ENCODE assay signal across 1 cellular context in genomic region chr20:64220891-64221527, GRCh38.
TF ChIP-seq lines count a peak whose summit lies in the region.

No MANE protein-coding gene starts in this region.

TF ChIP-seq in HepG2, 621 proteins besides CTCF, POLR2A, EP300 and RAD21 (continued from another document and continues in another):
- TF ChIP-seq ZNF567 (CRISPR knock-in tag; IDR thresholded peaks at IDR 0.05; ENCODE audit: borderline replicate concordance) (peak; percentile 23; the same call in 1 of the 2 replicates), TGIF2 (CRISPR knock-in tag; IDR thresholded peaks at IDR 0.05) (0 out of 2 replicates have a peak, but pooled peaks have one; percentile 50), FIP1L1 (IDR thresholded peaks at IDR 0.05; ENCODE audit: borderline replicate concordance, insufficient read depth, low read depth, low read length) (no peak), ATF1 (CRISPR knock-in tag; IDR thresholded peaks at IDR 0.05) (no peak), ESRRA (CRISPR knock-in tag; IDR thresholded peaks at IDR 0.05; ENCODE audit: low read depth) (peak; percentile 73; the same call in 1 of the 2 replicates), ZMYM3 (CRISPR knock-in tag; IDR thresholded peaks at IDR 0.05) (peak; percentile 82), BORCS8-MEF2B (CRISPR knock-in tag; IDR thresholded peaks at IDR 0.05) (peak; percentile 82; the same call in 1 of the 2 replicates), THRA (CRISPR knock-in tag; IDR thresholded peaks at IDR 0.05; ENCODE audit: borderline replicate concordance) (peak; percentile 15; the same call in 1 of the 2 replicates), ZFP82 (CRISPR knock-in tag; IDR thresholded peaks at IDR 0.05; ENCODE audit: borderline replicate concordance) (no peak), ZNF781 (CRISPR knock-in tag; IDR thresholded peaks at IDR 0.05; ENCODE audit: borderline replicate concordance, not compliant biosample characterization) (peak; percentile 57), ZNF576 (CRISPR knock-in tag; IDR thresholded peaks at IDR 0.05) (no peak), ARHGAP35 (CRISPR knock-in tag; IDR thresholded peaks at IDR 0.05; ENCODE audit: borderline replicate concordance) (0 out of 2 replicates have a peak, but pooled peaks have one; percentile 42), PITX1 (CRISPR knock-in tag; IDR thresholded peaks at IDR 0.05) (peak; percentile 69), KLF6 (CRISPR knock-in tag; IDR thresholded peaks at IDR 0.05) (no peak), PBX2 (CRISPR knock-in tag; IDR thresholded peaks at IDR 0.05) (peak; percentile 44), ZNF574 (CRISPR knock-in tag; IDR thresholded peaks at IDR 0.05) (peak; percentile 58), NR2F6 (IDR thresholded peaks at IDR 0.05) (peak; percentile 96), NR2F6 (CRISPR knock-in tag; IDR thresholded peaks at IDR 0.05) (peak; percentile 96), BCL3 (CRISPR knock-in tag; IDR thresholded peaks at IDR 0.05) (no peak), LRRFIP1 (CRISPR knock-in tag; conservative IDR thresholded peaks at IDR 0.05) (no peak), NCOA1 (CRISPR knock-in tag; IDR thresholded peaks at IDR 0.05) (no peak), ZFP41 (CRISPR knock-in tag; IDR thresholded peaks at IDR 0.05; ENCODE audit: borderline replicate concordance) (no peak), ASH2L (IDR thresholded peaks at IDR 0.05; ENCODE audit: insufficient read length, low read depth, low read length) (peak; percentile 31), ZBTB49 (CRISPR knock-in tag; IDR thresholded peaks at IDR 0.05; ENCODE audit: borderline replicate concordance) (0 out of 2 replicates have a peak, but pooled peaks have one; percentile 10), SRSF4 (IDR thresholded peaks at IDR 0.05; ENCODE audit: low read depth, low read length, poor library complexity, severe bottlenecking) (no peak), ZFX (CRISPR knock-in tag; IDR thresholded peaks at IDR 0.05; ENCODE audit: low read depth) (peak; percentile 40), ZHX1 (CRISPR knock-in tag; IDR thresholded peaks at IDR 0.05; ENCODE audit: low read depth) (peak; percentile 41; the same call in 1 of the 2 replicates), FOXP4 (CRISPR knock-in tag; IDR thresholded peaks at IDR 0.05) (peak; percentile 49; the same call in 1 of the 2 replicates), RARA (CRISPR knock-in tag; IDR thresholded peaks at IDR 0.05) (peak; percentile 92), ZNF652 (CRISPR knock-in tag; IDR thresholded peaks at IDR 0.05; ENCODE audit: borderline replicate concordance, low read depth) (no peak), ZNF598 (CRISPR knock-in tag; IDR thresholded peaks at IDR 0.05; ENCODE audit: borderline replicate concordance) (0 out of 2 replicates have a peak, but pooled peaks have one; percentile 7), ETV5 (CRISPR knock-in tag; IDR thresholded peaks at IDR 0.05; ENCODE audit: borderline replicate concordance) (peak; percentile 18; the same call in 1 of the 2 replicates), HMGXB4 (CRISPR knock-in tag; IDR thresholded peaks at IDR 0.05; ENCODE audit: borderline replicate concordance in 1 of 2, low read depth in 1 of 2) (no peak), CEBPG (CRISPR knock-in tag; IDR thresholded peaks at IDR 0.05) (0 out of 2 replicates have a peak, but pooled peaks have one; percentile 10), HOXA3 (CRISPR knock-in tag; IDR thresholded peaks at IDR 0.05) (peak; percentile 81), MXI1 (IDR thresholded peaks at IDR 0.05; ENCODE audit: borderline replicate concordance, low read depth, low read length) (no peak), NR2F1 (CRISPR knock-in tag; IDR thresholded peaks at IDR 0.05) (peak; percentile 86 to 88), YEATS2 (CRISPR knock-in tag; IDR thresholded peaks at IDR 0.05; ENCODE audit: borderline replicate concordance) (no peak), ZNF124 (CRISPR knock-in tag; IDR thresholded peaks at IDR 0.05) (no peak), ZNF772 (CRISPR knock-in tag; IDR thresholded peaks at IDR 0.05) (no peak), PHF20 (CRISPR knock-in tag; IDR thresholded peaks at IDR 0.05) (0 out of 2 replicates have a peak, but pooled peaks have one; percentile 24)
